In genomic region chr10:111107846-111108245, GRCh38 we compare ENCODE assay signal across 26 cellular contexts. TPM values are rescaled to one million over a fixed set of nuclear protein-coding genes. Genes with fewer than 3 reads are reported as not detected.
"Had no signal": no experiment of that assay in that cellular context is flagged by ENCODE, and none has a peak within 500 bp of the region (broad histone marks: within the 10 kb centered on the region; RNA-seq: fewer than 3 reads in every experiment).

No MANE protein-coding gene starts in this region.

- H3K9me3 ChIP-seq: left lung, mucosa of descending colon, ovary, prostate gland, sigmoid colon, spleen, tibial nerve, uterus had no signal

- H3K4me1 ChIP-seq: left lung, prostate gland, sigmoid colon, spleen, tibial nerve, uterus had no signal

- H3K27me3 ChIP-seq: left lung, ovary, sigmoid colon, tibial nerve, uterus had no signal

- DNase-seq: hippocampal formation; kidney glomerular epithelial cell; left cardiac atrium; left lung; mesendoderm; midbrain; mucosa of descending colon; naive thymus-derived CD4-positive, alpha-beta T cell; ovary; posterior cingulate gyrus; retina; right cardiac atrium; small intestine; spleen; stimulated activated CD4-positive, alpha-beta T cell treated with anti-CD3 and anti-CD28 coated beads, Interleukin-4, amount 100 ng/mL, for 24 hours; stimulated activated naive CD4-positive, alpha-beta T cell; uterus had no signal

- H3K27ac ChIP-seq: left lung, ovary, prostate gland, sigmoid colon, spleen, tibial nerve, uterus had no signal

- H3K27me3 Mint-ChIP-seq: stimulated activated naive CD8-positive, alpha-beta T cell treated with anti-CD3 and anti-CD28 coated beads, Interleukin-15, Interleukin-2, amounts not matched to agents 100 ng/mL and 50 ng/mL, for 24 hours had no signal

- H3K4me1 Mint-ChIP-seq: stimulated activated effector memory CD8-positive, alpha-beta T cell treated with anti-CD3 and anti-CD28 coated beads, Interleukin-12 subunit alpha, Interleukin-12 subunit beta, amount 100 ng/mL, for 72 hours had no signal

- H3K36me3 Mint-ChIP-seq: naive thymus-derived CD4-positive, alpha-beta T cell; natural killer cell treated with Interleukin-12 subunit alpha and Interleukin-12 subunit beta and Interleukin-15 and Interleukin-18, amount 100 ng/mL, for 72 hours; stimulated activated effector memory CD8-positive, alpha-beta T cell treated with anti-CD3 and anti-CD28 coated beads, Interleukin-12 subunit alpha, Interleukin-12 subunit beta, amount 100 ng/mL, for 72 hours; type B pancreatic cell had no signal

- H3K9me3 Mint-ChIP-seq: naive thymus-derived CD4-positive, alpha-beta T cell; natural killer cell treated with Interleukin-12 subunit alpha and Interleukin-12 subunit beta and Interleukin-15 and Interleukin-18, amount 100 ng/mL, for 72 hours; stimulated activated effector memory CD8-positive, alpha-beta T cell treated with anti-CD3 and anti-CD28 coated beads, Interleukin-12 subunit alpha, Interleukin-12 subunit beta, amount 100 ng/mL, for 72 hours; stimulated activated naive CD8-positive, alpha-beta T cell treated with anti-CD3 and anti-CD28 coated beads, Interleukin-15, Interleukin-2, amounts not matched to agents 100 ng/mL and 50 ng/mL, for 24 hours; type B pancreatic cell had no signal

- FAIRE-seq: keratinocyte, small intestine had no signal

- H3K4me3 ChIP-seq: left lung, lung, mucosa of descending colon, ovary, prostate gland, sigmoid colon, spleen, tibial nerve, uterus had no signal

- H3K27ac Mint-ChIP-seq: naive thymus-derived CD4-positive, alpha-beta T cell; natural killer cell treated with Interleukin-12 subunit alpha and Interleukin-12 subunit beta and Interleukin-15 and Interleukin-18, amount 100 ng/mL, for 72 hours; stimulated activated effector memory CD8-positive, alpha-beta T cell treated with anti-CD3 and anti-CD28 coated beads, Interleukin-12 subunit alpha, Interleukin-12 subunit beta, amount 100 ng/mL, for 72 hours; stimulated activated naive CD8-positive, alpha-beta T cell treated with anti-CD3 and anti-CD28 coated beads, Interleukin-15, Interleukin-2, amounts not matched to agents 100 ng/mL and 50 ng/mL, for 24 hours; type B pancreatic cell had no signal

- H3K36me3 ChIP-seq: left lung, ovary, prostate gland, sigmoid colon, spleen, tibial nerve, uterus had no signal

- ATAC-seq: left cardiac atrium; left lung; mucosa of descending colon; naive thymus-derived CD4-positive, alpha-beta T cell; natural killer cell treated with Interleukin-12 subunit alpha and Interleukin-12 subunit beta and Interleukin-15 and Interleukin-18, amount 100 ng/mL, for 72 hours; right cardiac atrium; stimulated activated effector memory CD8-positive, alpha-beta T cell treated with anti-CD3 and anti-CD28 coated beads, Interleukin-12 subunit alpha, Interleukin-12 subunit beta, amount 100 ng/mL, for 72 hours had no signal

- H3K4me3 Mint-ChIP-seq: naive thymus-derived CD4-positive, alpha-beta T cell; natural killer cell treated with Interleukin-12 subunit alpha and Interleukin-12 subunit beta and Interleukin-15 and Interleukin-18, amount 100 ng/mL, for 72 hours; stimulated activated effector memory CD8-positive, alpha-beta T cell treated with anti-CD3 and anti-CD28 coated beads, Interleukin-12 subunit alpha, Interleukin-12 subunit beta, amount 100 ng/mL, for 72 hours; stimulated activated naive CD8-positive, alpha-beta T cell treated with anti-CD3 and anti-CD28 coated beads, Interleukin-15, Interleukin-2, amounts not matched to agents 100 ng/mL and 50 ng/mL, for 24 hours; type B pancreatic cell had no signal

RNA-seq across cellular contexts. Expression of gene ADRA2A, which starts 31.0 kb away (rescaled TPM):
- total RNA-seq: natural killer cell treated with Interleukin-12 subunit alpha and Interleukin-12 subunit beta and Interleukin-15 and Interleukin-18, amount 100 ng/mL, for 72 hours had no signal
- polyA plus RNA-seq: keratinocyte; naive thymus-derived CD4-positive, alpha-beta T cell had no signal
